Comparison of ENCODE assay signal across 8 cellular contexts in genomic region chr9:42534984-42535325, GRCh38.
A peak's percentile ranks its signal among the peaks of the same experiment; 100 is the strongest.
DNase-seq lines count a peak whose midpoint lies in the region; ATAC-seq, FAIRE-seq and TF ChIP-seq lines count a peak whose summit lies in the region.
"Not testable (repeated sequence)": the region's sequence is repeated elsewhere in the genome, so short reads cannot be mapped to it uniquely, and the experiment has no call there.

No MANE protein-coding gene starts in this region.

- intact Hi-C loops in K562 (cut with micrococcal nuclease); head of caudate nucleus (cut with DNase I): not testable (repeated sequence)

- not testable (repeated sequence) for BruUV-seq in K562 (replicated peaks; lab: Mats Ljungman, UMichigan)

- H2AFZ ChIP-seq in K562 (ENCODE audit: low read depth, low read length); mesenchymal stem cell (ENCODE audit: low read depth, low read length): not testable (repeated sequence)

- not testable (repeated sequence) for H3K4me3 ChIP-seq in MG63; K562; mesenchymal stem cell (ENCODE audit: insufficient read depth in 1 of 2, low read depth in 1 of 2, low read length in 2 of 2)

- not testable (repeated sequence) for H3K23ac ChIP-seq in mesenchymal stem cell (ENCODE audit: low read length in 2 of 2)

- not testable (repeated sequence) for H4K20me1 ChIP-seq in K562 (replicated peaks; ENCODE audit: control insufficient read depth, insufficient read depth, low read length)

- not testable (repeated sequence) for H3K4me2 ChIP-seq in K562 (ENCODE audit: insufficient read depth, low read length); mesenchymal stem cell (ENCODE audit: low read length, poor library complexity, severe bottlenecking)

- POLR2A ChIA-PET in K562 (lab: Yijun Ruan, JAX) = not testable (repeated sequence)

- in situ Hi-C loops in K562 (cut with MboI) = not testable (repeated sequence)

- not testable (repeated sequence) for H3K4ac ChIP-seq in mesenchymal stem cell (ENCODE audit: low read depth in 1 of 2, low read length in 2 of 2)

- not testable (repeated sequence) for H2BK120ac ChIP-seq in mesenchymal stem cell (ENCODE audit: low read depth, low read length)

- not testable (repeated sequence) for H2BK12ac ChIP-seq in mesenchymal stem cell (ENCODE audit: low read length in 2 of 2)

- H3K14ac ChIP-seq in mesenchymal stem cell (ENCODE audit: low read length in 2 of 2) = not testable (repeated sequence)

- H3K27ac ChIP-seq in K562 (ENCODE audit: extremely low read depth, low read depth, low read length); mesenchymal stem cell (ENCODE audit: low read length, poor library complexity, severe bottlenecking): not testable (repeated sequence)

- not testable (repeated sequence) for H3K9ac ChIP-seq in K562 (ENCODE audit: insufficient read depth in 1 of 2, low read depth in 2 of 2, low read length in 2 of 2); mesenchymal stem cell (ENCODE audit: low read length)

- H3K27me3 ChIP-seq in MG63; K562 (ENCODE audit: control insufficient read depth in 2 of 2, insufficient read depth in 2 of 2, low read length in 2 of 2); mesenchymal stem cell (ENCODE audit: control insufficient read depth in 1 of 2, insufficient read depth in 1 of 2, low read length in 2 of 2): not testable (repeated sequence)

- peak; percentile 1 for DNase-seq in Ammon's horn (ENCODE audit: low spot score)
- DNase-seq in MG63 = peak; percentile 69
- DNase-seq in activated CD4-positive, alpha-beta T cell treated with anti-CD3 and anti-CD28 coated beads, Interleukin-2, amount 50 U/mL, for 4 hours = peak; percentile 0 to 2
- DNase-seq in K562 (ENCODE audit: extremely low read depth in 1 of 4, low spot score in 3 of 4) = peak in 1 of 4 experiments; percentile 16
- DNase-seq in head of caudate nucleus = peak in 35 of 42 donors; percentile 1 to 71 (median 26)
- peak; percentile 4 for DNase-seq in mesenchymal stem cell
- DNase-seq in stimulated activated CD8-positive, alpha-beta memory T cell treated with anti-CD3 and anti-CD28 coated beads, Interleukin-4, amount 100 ng/mL, for 48 hours = peak; percentile 60

- H3K9me1 ChIP-seq in K562 (ENCODE audit: control insufficient read depth, insufficient read depth, low read length) = not testable (repeated sequence)

- H2BK15ac ChIP-seq in mesenchymal stem cell (ENCODE audit: low read depth, poor library complexity, severe bottlenecking) = not testable (repeated sequence)

- 0% methylated on average over 3 of the region's 6 CpGs for WGBS in K562 (ENCODE audit: insufficient coverage, low coverage, missing lambda C conversion rate)
- 28% methylated on average over 4 of the region's 6 CpGs for WGBS in mesenchymal stem cell

- CTCF ChIA-PET in K562 (lab: Yijun Ruan, JAX; ENCODE audit: low intra/inter-chr PET ratio) = not testable (repeated sequence)

- H2AK5ac ChIP-seq in mesenchymal stem cell (ENCODE audit: low read length, severe bottlenecking) = not testable (repeated sequence)

- not testable (repeated sequence) for H3K36me3 ChIP-seq in MG63; K562 (ENCODE audit: control insufficient read depth, insufficient read depth, low read length); mesenchymal stem cell (ENCODE audit: control insufficient read depth in 1 of 2, insufficient read depth in 2 of 2, low read depth in 1 of 2, low read length in 2 of 2)

- not testable (repeated sequence) for H3K79me1 ChIP-seq in mesenchymal stem cell (replicated peaks; ENCODE audit: low read length, poor library complexity, severe bottlenecking)

- not testable (repeated sequence) for TF ChIP-seq POLR2A in K562 (conservative IDR thresholded peaks at IDR 0.05)

- not testable (repeated sequence) for H3K9me3 ChIP-seq in MG63; K562 (replicated peaks; ENCODE audit: control insufficient read depth, insufficient read depth, low read depth, low read length); mesenchymal stem cell (ENCODE audit: control insufficient read depth, low read length)

- not testable (repeated sequence) for H3K79me2 ChIP-seq in K562 (ENCODE audit: control insufficient read depth, insufficient read depth, low read length)

- not testable (repeated sequence) for H3K18ac ChIP-seq in mesenchymal stem cell (ENCODE audit: low read depth in 1 of 2, low read length in 2 of 2)

- ATAC-seq in GM21367 (IDR thresholded peaks at IDR 0.05; ENCODE audit: unreplicated experiment) (peak; percentile 58), K562 (peak; percentile 67)

- H2BK5ac ChIP-seq in mesenchymal stem cell (ENCODE audit: low read depth, low read length, poor library complexity, severe bottlenecking) = not testable (repeated sequence)

- not testable (repeated sequence) for TF ChIP-seq EP300 in K562 (IDR thresholded peaks at IDR 0.05; ENCODE audit: low read length)

- TF ChIP-seq RAD21 in K562 (CRISPR knock-in tag; conservative IDR thresholded peaks at IDR 0.05 in 1 of 2, IDR thresholded peaks at IDR 0.05 in 1 of 2) = not testable (repeated sequence)

- TF ChIP-seq CTCF in K562 (IDR thresholded peaks at IDR 0.05 in 2 of 3, conservative IDR thresholded peaks at IDR 0.05 in 1 of 3; ENCODE audit: insufficient read depth in 2 of 3, low read depth in 1 of 3, low read length in 3 of 3) = 0 out of 6 replicates have a peak, but pooled peaks of 1 of the 3 experiments have one; percentile 10

- FAIRE-seq in K562 (lab: Jason Lieb, UNC) = not testable (repeated sequence)

- not testable (repeated sequence) for H4K8ac ChIP-seq in mesenchymal stem cell (ENCODE audit: low read length)

- H4K91ac ChIP-seq in mesenchymal stem cell (ENCODE audit: low read length) = not testable (repeated sequence)

- H3K4me1 ChIP-seq in K562 (replicated peaks in 1 of 2; ENCODE audit: control insufficient read depth in 2 of 2, insufficient read depth in 2 of 2, low read length in 2 of 2); mesenchymal stem cell (ENCODE audit: control insufficient read depth, insufficient read depth, low read depth, low read length): not testable (repeated sequence)
